8 cellular contexts compared by ENCODE assay signal in the genomic region with DNA sequence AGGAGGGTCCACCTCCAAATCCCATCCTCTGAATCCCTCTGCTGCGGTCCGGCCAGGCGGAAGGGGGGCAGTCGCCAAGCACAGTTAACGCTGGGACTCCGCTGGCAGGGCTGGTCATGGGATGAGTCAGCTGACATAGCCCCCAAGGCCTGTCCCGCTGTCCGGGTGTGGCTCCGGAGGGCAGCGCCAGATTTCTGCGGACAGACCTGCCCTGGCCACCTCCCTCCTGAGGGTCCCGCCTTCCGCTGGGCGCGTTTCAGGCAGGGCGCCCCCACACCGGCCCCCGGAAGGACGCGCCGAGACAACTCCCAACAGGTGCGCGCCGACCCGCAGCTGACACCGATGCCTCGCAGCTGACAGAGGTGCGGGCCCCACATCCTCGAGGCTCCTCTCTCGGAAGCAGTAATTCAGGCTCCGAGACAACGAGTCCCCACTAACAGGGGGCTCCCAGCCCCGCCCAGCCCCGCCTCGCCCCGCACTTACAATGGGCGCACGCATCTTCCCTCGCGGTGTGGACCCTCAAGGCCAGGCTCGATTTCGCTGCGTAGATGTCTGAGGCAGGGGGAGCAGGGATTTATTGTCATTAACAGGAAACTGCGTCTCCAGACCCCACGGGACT. TPM values are rescaled to one million over a fixed set of nuclear protein-coding genes. Genes with fewer than 3 reads are reported as not detected.
DNase-seq lines count a peak whose midpoint lies in the region; ATAC-seq, FAIRE-seq and TF ChIP-seq lines count a peak whose summit lies in the region.

No MANE protein-coding gene starts in this region.

- CTCF ChIA-PET in CD4-positive, alpha-beta T cell (lab: Charles Lee): no interaction called here
- CTCF ChIA-PET in HepG2 (lab: Yijun Ruan, JAX; ENCODE audit: low intra/inter-chr PET ratio, low total read pairs): no interaction called here

- no peaks in the 10 kb centered on the region for H3K79me2 ChIP-seq in HepG2 (ENCODE audit: insufficient read depth, low read length)

- H3K4me1 Mint-ChIP-seq in CD4-positive, alpha-beta T cell (ENCODE audit: low read depth): peaks cover 25% of the 10 kb centered on the region

- TF ChIP-seq RAD21 in HepG2 (CRISPR knock-in tag; IDR thresholded peaks at IDR 0.05): no peak

- peak; percentile 15 to 51 (median 28) for DNase-seq in CD4-positive, alpha-beta T cell
- DNase-seq in activated CD4-positive, CD25-positive, alpha-beta regulatory T cell treated with anti-CD3 and anti-CD28 coated beads, Interleukin-2, amount 50 U/mL, for 72 hours: peak; percentile 33
- peak; percentile 18 for DNase-seq in cortex of kidney (lab: John Stamatoyannopoulos, UW)
- no peak for DNase-seq in HepG2 (ENCODE audit: low spot score)
- peak; percentile 26 for DNase-seq in stimulated activated CD4-positive, alpha-beta T cell treated with anti-CD3 and anti-CD28 coated beads, Interleukin-4, amount 100 ng/mL, for 1 hour
- no peak for DNase-seq in NCI-H774 (lab: John Stamatoyannopoulos, UW)
- no peak for DNase-seq in NOMO-1 (lab: John Stamatoyannopoulos, UW; ENCODE audit: unreplicated experiment in 2 of 2)

- H4K20me1 ChIP-seq in HepG2 (ENCODE audit: insufficient read depth, low read length): no peaks in the 10 kb centered on the region

- TF ChIP-seq POLR2A in HepG2 (IDR thresholded peaks at IDR 0.05; ENCODE audit: insufficient read depth in 1 of 2, low read depth in 2 of 2, low read length in 2 of 2): no peak

- H3K9me3 Mint-ChIP-seq in CD4-positive, alpha-beta T cell: no peaks in the 10 kb centered on the region

- POLR2A ChIA-PET in CD4-positive, alpha-beta T cell (lab: Charles Lee): interaction anchor here (1.0 kb wide), 2 partner anchors 77 to 82 kb away, joined by 3 read pairs; a partner anchor contains a TSS
- POLR2A ChIA-PET in HepG2 (lab: Yijun Ruan, JAX): no interaction called here

- no peak for TF ChIP-seq CTCF in CD4-positive, alpha-beta T cell (IDR thresholded peaks at IDR 0.05)
- no peak for TF ChIP-seq CTCF in HepG2 (CRISPR knock-in tag; IDR thresholded peaks at IDR 0.05)

- H3K27me3 ChIP-seq in CD4-positive, alpha-beta T cell (ENCODE audit: control insufficient read depth, insufficient read depth, low read length): no peaks in the 10 kb centered on the region
- no peaks in the 10 kb centered on the region for H3K27me3 ChIP-seq in HepG2 (ENCODE audit: control insufficient read depth in 1 of 2, insufficient read depth in 2 of 2, low read length in 2 of 2)

- ATAC-seq in CD4-positive, alpha-beta T cell (ENCODE audit: poor library complexity): peak; percentile 78
- ATAC-seq in HG02798 (IDR thresholded peaks at IDR 0.05; ENCODE audit: poor library complexity, unreplicated experiment) (peak; percentile 37), HepG2 (no peak)

- H3K4me2 ChIP-seq in HepG2 (ENCODE audit: low read depth, low read length): peak overlapping the region; percentile 61; the same call in 1 of the 2 replicates

- H3K4me3 ChIP-seq in HepG2 (replicated peaks in 1 of 3; ENCODE audit: insufficient read depth in 1 of 3, low read depth in 2 of 3, low read length in 3 of 3): peak overlapping the region in 2 of 3 experiments; percentile 26 to 28; a peak in 3 of 6 replicates

- H2AFZ ChIP-seq in HepG2 (ENCODE audit: low read length): no peak overlapping the region

- in situ Hi-C loops in HepG2 (cut with HindIII; ENCODE audit: extremely low pct_ligation_motif_present, low pct_unique_long_range_greater_than_20kb): no loop called here

- H3K27ac ChIP-seq in CD4-positive, alpha-beta T cell (ENCODE audit: low read depth, low read length): no peak overlapping the region
- H3K27ac ChIP-seq in HepG2 (ENCODE audit: extremely low read length, insufficient read depth, low read length): no peak overlapping the region

- intact Hi-C loops in CD4-positive, alpha-beta T cell (cut with DNase I, micrococcal nuclease): loop anchor here in 1 of 2 experiments (5.0 kb wide), 1 partner anchor 46 kb away; no protein-coding TSS in a partner anchor
- intact Hi-C loops in HepG2 (cut with micrococcal nuclease; ENCODE audit: unreplicated experiment): loop anchor here (1.0 kb wide), 1 partner anchor 12 kb away; no protein-coding TSS in a partner anchor

- H3K9me3 ChIP-seq in CD4-positive, alpha-beta T cell (ENCODE audit: control insufficient read depth, low read length): no peaks in the 10 kb centered on the region
- no peaks in the 10 kb centered on the region for H3K9me3 ChIP-seq in HepG2 (ENCODE audit: low read length)

- H3K36me3 Mint-ChIP-seq in CD4-positive, alpha-beta T cell (ENCODE audit: low read depth): no peaks in the 10 kb centered on the region

- peak overlapping the region; percentile 74 for H3K27ac Mint-ChIP-seq in CD4-positive, alpha-beta T cell

- 82% methylated on average over 22 of the region's 45 CpGs for WGBS in HepG2 (ENCODE audit: low lambda C conversion rate)

- TSS peak; percentile 51 for BruUV-seq in HepG2 (replicated peaks; lab: Mats Ljungman, UMichigan)

- H3K4me3 Mint-ChIP-seq in CD4-positive, alpha-beta T cell: peak overlapping the region; percentile 89

- H3K36me3 ChIP-seq in HepG2 (replicated peaks in 1 of 2; ENCODE audit: control insufficient read depth in 1 of 2, insufficient read depth in 2 of 2, low read length in 2 of 2): no peaks in the 10 kb centered on the region

- FAIRE-seq in HepG2 (lab: Jason Lieb, UNC): no peak

- no peaks in the 10 kb centered on the region for H3K27me3 Mint-ChIP-seq in CD4-positive, alpha-beta T cell

- H3K9ac ChIP-seq in HepG2 (ENCODE audit: insufficient read depth, low read depth, low read length): no peak overlapping the region

- TF ChIP-seq EP300 in HepG2 (IDR thresholded peaks at IDR 0.05; ENCODE audit: low read depth in 2 of 2, low read length in 2 of 2) (no peak), HepG2 (CRISPR knock-in tag; IDR thresholded peaks at IDR 0.05; ENCODE audit: borderline replicate concordance) (no peak)

- H3K4me1 ChIP-seq in HepG2 (ENCODE audit: insufficient read depth, low read length): peaks cover 47% of the 10 kb centered on the region

RNA-seq across cellular contexts. Expression of a gene that starts 0.6 kb away (rescaled TPM):
- total RNA-seq in CD4-positive, alpha-beta T cell: 1 to 10 TPM; 2.4 to 3.6 TPM
- total RNA-seq in HepG2 (2016; rRNA removed; fragmentation: Illumina TruSeq; extraction: Trizol): 9.3 and 10.2 TPM in 2 replicates
- total RNA-seq in HepG2 (2016; cell fraction: cytosol; rRNA removed; fragmentation: Illumina TruSeq; extraction: Trizol; ENCODE audit: low read depth): 3.6 and 6.6 TPM in 2 replicates
- total RNA-seq in HepG2 (2016; cell fraction: insoluble cytoplasmic fraction; rRNA removed; fragmentation: Illumina TruSeq; extraction: Trizol): 7.3 and 9.9 TPM in 2 replicates
- 4.8 and 8.0 TPM in 2 replicates for total RNA-seq in HepG2 (2016; cell fraction: membrane; rRNA removed; fragmentation: Illumina TruSeq; extraction: Trizol)
- 2.6 and 3.3 TPM in 2 replicates for total RNA-seq in HepG2 (2016; cell fraction: nucleus; rRNA removed; fragmentation: Illumina TruSeq; extraction: Trizol)
- polyA plus RNA-seq in HepG2 (2011; rRNA removed): 16.4 and 17.2 TPM in 2 replicates
- polyA plus RNA-seq in HepG2 (2011; cell fraction: cytosol; rRNA removed): 235 and 350 TPM in 2 replicates
- 17.6 and 47.1 TPM in 2 replicates for polyA plus RNA-seq in HepG2 (2011; cell fraction: nucleus; rRNA removed)
- 9.6 and 14.5 TPM in 2 replicates for polyA plus RNA-seq in HepG2 (2012)
- 6.6 and 11.3 TPM in 2 replicates for polyA plus RNA-seq in HepG2 (2016; cell fraction: cytosol; fragmentation: Illumina TruSeq; extraction: Trizol; ENCODE audit: low read depth)
- polyA plus RNA-seq in HepG2 (2016; cell fraction: insoluble cytoplasmic fraction; fragmentation: Illumina TruSeq; extraction: Trizol; ENCODE audit: low read depth): 13.9 and 14.7 TPM in 2 replicates
- polyA plus RNA-seq in HepG2 (2016; cell fraction: membrane; fragmentation: Illumina TruSeq; extraction: Trizol; ENCODE audit: low read depth): 7.9 and 11.4 TPM in 2 replicates
- 6.0 and 6.3 TPM in 2 replicates for polyA plus RNA-seq in HepG2 (2016; cell fraction: nucleus; fragmentation: Illumina TruSeq; extraction: Trizol; ENCODE audit: insufficient read depth, low read depth)
- 18.0 and 61.6 TPM in 2 replicates for polyA minus RNA-seq in HepG2 (2011; rRNA and poly(A)+ RNA removed; ENCODE audit: low replicate concordance)
- 4.5 and 6.8 TPM in 2 replicates for polyA minus RNA-seq in HepG2 (2011; cell fraction: cytosol; rRNA and poly(A)+ RNA removed)
- polyA minus RNA-seq in HepG2 (2011; cell fraction: nucleus; rRNA and poly(A)+ RNA removed): 3.5 and 3.7 TPM in 2 replicates

RNA-seq across cellular contexts. Expression of a gene that starts 50.4 kb away (rescaled TPM):
- under 1 TPM; 0.34 to 0.49 TPM for total RNA-seq in CD4-positive, alpha-beta T cell
- total RNA-seq in HepG2 (2016; rRNA removed; fragmentation: Illumina TruSeq; extraction: Trizol): 0.29 TPM in 1 of 2 replicates, not detected in the other
- not detected in 2 replicates for total RNA-seq in HepG2 (2016; cell fraction: cytosol; rRNA removed; fragmentation: Illumina TruSeq; extraction: Trizol; ENCODE audit: low read depth)
- 0.26 and 0.28 TPM in 2 replicates for total RNA-seq in HepG2 (2016; cell fraction: insoluble cytoplasmic fraction; rRNA removed; fragmentation: Illumina TruSeq; extraction: Trizol)
- total RNA-seq in HepG2 (2016; cell fraction: membrane; rRNA removed; fragmentation: Illumina TruSeq; extraction: Trizol): 0.45 and 0.62 TPM in 2 replicates
- total RNA-seq in HepG2 (2016; cell fraction: nucleus; rRNA removed; fragmentation: Illumina TruSeq; extraction: Trizol): not detected in 2 replicates
- 0.09 and 0.22 TPM in 2 replicates for polyA plus RNA-seq in HepG2 (2011; rRNA removed)
- 0.08 and 0.38 TPM in 2 replicates for polyA plus RNA-seq in HepG2 (2011; cell fraction: cytosol; rRNA removed)
- 0.64 TPM in 1 of 2 replicates, not detected in the other for polyA plus RNA-seq in HepG2 (2011; cell fraction: nucleus; rRNA removed)
- 0.23 and 0.49 TPM in 2 replicates for polyA plus RNA-seq in HepG2 (2012)
- polyA plus RNA-seq in HepG2 (2016; cell fraction: cytosol; fragmentation: Illumina TruSeq; extraction: Trizol; ENCODE audit: low read depth): 0.25 and 0.33 TPM in 2 replicates
- polyA plus RNA-seq in HepG2 (2016; cell fraction: insoluble cytoplasmic fraction; fragmentation: Illumina TruSeq; extraction: Trizol; ENCODE audit: low read depth): not detected in 2 replicates
- 0.41 TPM in 1 of 2 replicates, not detected in the other for polyA plus RNA-seq in HepG2 (2016; cell fraction: membrane; fragmentation: Illumina TruSeq; extraction: Trizol; ENCODE audit: low read depth)
- polyA plus RNA-seq in HepG2 (2016; cell fraction: nucleus; fragmentation: Illumina TruSeq; extraction: Trizol; ENCODE audit: insufficient read depth, low read depth): not detected in 2 replicates
- polyA minus RNA-seq in HepG2 (2011; rRNA and poly(A)+ RNA removed; ENCODE audit: low replicate concordance): 0.51 and 0.74 TPM in 2 replicates
- polyA minus RNA-seq in HepG2 (2011; cell fraction: cytosol; rRNA and poly(A)+ RNA removed): not detected in 2 replicates
- not detected in 2 replicates for polyA minus RNA-seq in HepG2 (2011; cell fraction: nucleus; rRNA and poly(A)+ RNA removed)

RNA-seq across cellular contexts. Expression of a gene that starts 57.5 kb away (rescaled TPM):
- total RNA-seq in CD4-positive, alpha-beta T cell: 10 to 100 TPM; 14.5 to 16.5 TPM
- not detected in 2 replicates for total RNA-seq in HepG2 (2016; rRNA removed; fragmentation: Illumina TruSeq; extraction: Trizol)
- total RNA-seq in HepG2 (2016; cell fraction: cytosol; rRNA removed; fragmentation: Illumina TruSeq; extraction: Trizol; ENCODE audit: low read depth): not detected in 2 replicates
- not detected in 2 replicates for total RNA-seq in HepG2 (2016; cell fraction: insoluble cytoplasmic fraction; rRNA removed; fragmentation: Illumina TruSeq; extraction: Trizol)
- not detected in 2 replicates for total RNA-seq in HepG2 (2016; cell fraction: membrane; rRNA removed; fragmentation: Illumina TruSeq; extraction: Trizol)
- not detected in 2 replicates for total RNA-seq in HepG2 (2016; cell fraction: nucleus; rRNA removed; fragmentation: Illumina TruSeq; extraction: Trizol)
- polyA plus RNA-seq in HepG2 (2011; rRNA removed): not detected in 2 replicates
- polyA plus RNA-seq in HepG2 (2011; cell fraction: cytosol; rRNA removed): 0.01 and 0.03 TPM in 2 replicates
- not detected in 2 replicates for polyA plus RNA-seq in HepG2 (2011; cell fraction: nucleus; rRNA removed)
- 0.05 and 0.08 TPM in 2 replicates for polyA plus RNA-seq in HepG2 (2012)
- polyA plus RNA-seq in HepG2 (2016; cell fraction: cytosol; fragmentation: Illumina TruSeq; extraction: Trizol; ENCODE audit: low read depth): not detected in 2 replicates
- not detected in 2 replicates for polyA plus RNA-seq in HepG2 (2016; cell fraction: insoluble cytoplasmic fraction; fragmentation: Illumina TruSeq; extraction: Trizol; ENCODE audit: low read depth)
- not detected in 2 replicates for polyA plus RNA-seq in HepG2 (2016; cell fraction: membrane; fragmentation: Illumina TruSeq; extraction: Trizol; ENCODE audit: low read depth)
- polyA plus RNA-seq in HepG2 (2016; cell fraction: nucleus; fragmentation: Illumina TruSeq; extraction: Trizol; ENCODE audit: insufficient read depth, low read depth): not detected in 2 replicates
- 0.14 and 84.0 TPM in 2 replicates for polyA minus RNA-seq in HepG2 (2011; rRNA and poly(A)+ RNA removed; ENCODE audit: low replicate concordance)
- polyA minus RNA-seq in HepG2 (2011; cell fraction: cytosol; rRNA and poly(A)+ RNA removed): 0.20 and 0.26 TPM in 2 replicates
- 0.12 and 0.26 TPM in 2 replicates for polyA minus RNA-seq in HepG2 (2011; cell fraction: nucleus; rRNA and poly(A)+ RNA removed)

Comparison
In these comparisons a context has a peak if more than half of its experiments do, and no peak if none do; other contexts are left out.
1. DNase-seq: peak in CD4-positive, alpha-beta T cell (10 of 10), activated CD4-positive, CD25-positive, alpha-beta regulatory T cell treated with anti-CD3 and anti-CD28 coated beads, Interleukin-2, amount 50 U/mL, for 72 hours (single experiment), cortex of kidney (single experiment) and stimulated activated CD4-positive, alpha-beta T cell treated with anti-CD3 and anti-CD28 coated beads, Interleukin-4, amount 100 ng/mL, for 1 hour (single experiment); none in HepG2 (single experiment), NCI-H774 (single experiment) and NOMO-1 (0 of 2).
2. RNA of a gene that starts 57.5 kb away (total RNA-seq): 14.5 to 16.5 TPM in CD4-positive, alpha-beta T cell; not detected in HepG2; every median in the first group is over 10 times any median in the second.